ENCODE assay signal across 8 cellular contexts in genomic region chr2:10043256-10043905, GRCh38. TPM values are rescaled to one million over a fixed set of nuclear protein-coding genes. Genes with fewer than 3 reads are reported as not detected.
A peak's percentile ranks its signal among the peaks of the same experiment; 100 is the strongest.
DNase-seq lines count a peak whose midpoint lies in the region; ATAC-seq and TF ChIP-seq lines count a peak whose summit lies in the region.

TSS of gene KLF11 (plus strand) at chr2:10043550. CDS start at chr2:10043717, 167 bp downstream.

- H3K36me3 ChIP-seq in uterus = no peaks in the 10 kb centered on the region

- H3K4me1 ChIP-seq in uterus = peaks cover 0 to 8% of the 10 kb centered on the region in 2 donors

- H3K27ac ChIP-seq in uterus = peak within 1 kb of the TSS; percentile 100

- DNase-seq in GM12864 (ENCODE audit: low read depth) (no peak), NCI-H146 (lab: John Stamatoyannopoulos, UW) (peak; percentile 90), T1000 (lab: John Stamatoyannopoulos, UW) (peak; percentile 81), astrocyte of the hippocampus (ENCODE audit: low read depth, low spot score) (peak; percentile 96), hippocampal formation (lab: John Stamatoyannopoulos, UW) (peak; percentile 51 to 73), retina (peak; percentile 85), uterus (peak; percentile 94 to 95)

- peak within 1 kb of the TSS; percentile 20; the same call in 1 of the 2 replicates for H3K4me3 ChIP-seq in GM12864 (ENCODE audit: low read depth, low read length)
- peak within 1 kb of the TSS; percentile 58 to 85 for H3K4me3 ChIP-seq in uterus

- ATAC-seq in HG02759 (IDR thresholded peaks at IDR 0.05; ENCODE audit: unreplicated experiment) = peak; percentile 79

- TF ChIP-seq CTCF in GM12864 (IDR thresholded peaks at IDR 0.05; ENCODE audit: low read depth, low read length, missing control alignments) (no peak), uterus (IDR thresholded peaks at IDR 0.05) (no peak)

- H3K27me3 ChIP-seq in uterus = no peaks in the 10 kb centered on the region

- no peaks in the 10 kb centered on the region for H3K9me3 ChIP-seq in uterus

- intact Hi-C loops in uterus (cut with DNase I; ENCODE audit: low total_unique reads) = no loop called here

- peak in 1 of 2 donors; percentile 85 for TF ChIP-seq POLR2A in uterus (IDR thresholded peaks at IDR 0.05)

RNA-seq across cellular contexts. Expression of gene KLF11, which starts in this region (rescaled TPM):
- 10 to 100 TPM; 23.4 to 49.9 (median 31.7) TPM for total RNA-seq in uterus
